Comparison of ENCODE assay signal across 27 cellular contexts in the genomic region with DNA sequence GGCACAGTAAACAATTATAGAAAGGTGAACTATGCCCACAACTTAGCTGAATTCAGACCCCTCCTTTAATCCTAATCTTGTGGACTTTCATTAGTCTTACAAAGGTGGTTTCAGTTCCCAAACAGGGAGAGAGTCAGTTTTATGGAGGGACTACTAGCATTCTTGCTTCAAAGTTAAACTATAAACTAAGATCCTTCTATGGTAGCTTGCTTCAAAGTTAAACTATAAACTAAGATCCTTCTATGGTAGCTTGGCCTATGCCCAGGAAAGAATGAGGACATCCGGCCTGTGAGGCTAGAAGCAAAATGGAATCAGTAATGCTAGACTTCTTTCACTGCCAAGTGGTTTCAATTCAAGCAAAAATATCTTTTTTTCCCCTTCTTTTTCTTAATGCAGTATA.
"Had no signal": no experiment of that assay in that cellular context is flagged by ENCODE, and none has a peak within 500 bp of the region (broad histone marks: within the 10 kb centered on the region; RNA-seq: fewer than 3 reads in every experiment).

No MANE protein-coding gene starts in this region.

- H3K27me3 Mint-ChIP-seq: memory B cell; stimulated activated memory B cell treated with anti-CD40 and anti-IgM and Interleukin-4, amounts not matched to agents 10 μg/mL and 1 μg/mL and 100 μg/mL, for 72 hours had no signal

- H3K4me1 Mint-ChIP-seq: memory B cell; naive thymus-derived CD8-positive, alpha-beta T cell had no signal

- DNase-seq: dermis blood vessel endothelial cell; effector memory CD4-positive, alpha-beta T cell; erythroblast; esophagus squamous epithelium; foreskin melanocyte; glutamatergic neuron; heart right ventricle; naive thymus-derived CD8-positive, alpha-beta T cell; occipital lobe; ovary; posterior cingulate gyrus; psoas muscle; right lobe of liver; stimulated activated CD4-positive, alpha-beta T cell treated with anti-CD3 and anti-CD28 coated beads, Interleukin-4, amount 100 ng/mL, for 4 hours; stimulated activated naive CD8-positive, alpha-beta T cell treated with anti-CD3 and anti-CD28 coated beads, Interleukin-15, Interleukin-2, amounts not matched to agents 100 U/mL and 50 U/mL, for 24 hours; upper lobe of right lung; uterus had no signal

- H3K4me3 ChIP-seq: coronary artery, esophagus squamous epithelium, heart right ventricle, lung, ovary, psoas muscle, right lobe of liver, thoracic aorta, tibial nerve, upper lobe of right lung, uterus had no signal

- H3K4me1 ChIP-seq: heart right ventricle, psoas muscle, right lobe of liver, tibial nerve, upper lobe of right lung, uterus had no signal

- H3K27me3 ChIP-seq: esophagus squamous epithelium, heart right ventricle, ovary, right lobe of liver, tibial nerve, upper lobe of right lung, uterus had no signal

- H3K4me3 Mint-ChIP-seq: memory B cell; mesothelial cell of epicardium; naive thymus-derived CD8-positive, alpha-beta T cell; stimulated activated memory B cell treated with anti-CD40 and anti-IgM and Interleukin-4, amounts not matched to agents 10 μg/mL and 1 μg/mL and 100 μg/mL, for 72 hours had no signal

- H3K36me3 Mint-ChIP-seq: memory B cell; stimulated activated memory B cell treated with anti-CD40 and anti-IgM and Interleukin-4, amounts not matched to agents 10 μg/mL and 1 μg/mL and 100 μg/mL, for 72 hours had no signal

- H3K27ac ChIP-seq: coronary artery, heart right ventricle, ovary, psoas muscle, right lobe of liver, thoracic aorta, tibial nerve, upper lobe of right lung had no signal

- FAIRE-seq: endothelial cell of umbilical vein, keratinocyte had no signal

- ATAC-seq: heart right ventricle; left lobe of liver; naive thymus-derived CD8-positive, alpha-beta T cell; psoas muscle; right lobe of liver; stimulated activated memory B cell treated with anti-CD40 and anti-IgM and Interleukin-4, amounts not matched to agents 10 μg/mL and 1 μg/mL and 100 μg/mL, for 72 hours; stimulated activated naive CD8-positive, alpha-beta T cell treated with anti-CD3 and anti-CD28 coated beads, Interleukin-15, Interleukin-2, amounts not matched to agents 100 U/mL and 50 U/mL, for 24 hours; upper lobe of right lung had no signal

- H3K27ac Mint-ChIP-seq: memory B cell; mesothelial cell of epicardium; naive thymus-derived CD8-positive, alpha-beta T cell; stimulated activated memory B cell treated with anti-CD40 and anti-IgM and Interleukin-4, amounts not matched to agents 10 μg/mL and 1 μg/mL and 100 μg/mL, for 72 hours had no signal

- H3K9me3 ChIP-seq: ovary, right lobe of liver, uterus had no signal

- H3K36me3 ChIP-seq: esophagus squamous epithelium, heart right ventricle, ovary, right lobe of liver, thoracic aorta, tibial nerve, upper lobe of right lung, uterus had no signal
